In genomic region chr18:37328946-37329719, GRCh38 we compare ENCODE assay signal across 13 cellular contexts.
A peak's percentile ranks its signal among the peaks of the same experiment; 100 is the strongest.
DNase-seq lines count a peak whose midpoint lies in the region; ATAC-seq, FAIRE-seq and TF ChIP-seq lines count a peak whose summit lies in the region.
"Had no signal": no experiment of that assay in that cellular context is flagged by ENCODE, and none has a peak within 500 bp of the region (broad histone marks: within the 10 kb centered on the region; RNA-seq: fewer than 3 reads in every experiment).

No MANE protein-coding gene starts in this region.

- no peak overlapping the region for H4K5ac ChIP-seq in IMR-90 (ENCODE audit: low read depth, low read length)

- no peaks in the 10 kb centered on the region for H4K20me1 ChIP-seq in IMR-90 (ENCODE audit: insufficient read depth, low read length)
- no peaks in the 10 kb centered on the region for H4K20me1 ChIP-seq in HepG2 (ENCODE audit: insufficient read depth, low read length)
- H4K20me1 ChIP-seq in mammary epithelial cell (ENCODE audit: insufficient read depth, low read length): no peaks in the 10 kb centered on the region

- H4K91ac ChIP-seq in IMR-90 (ENCODE audit: insufficient read depth, low read depth, low read length): no peak overlapping the region

- H2AFZ ChIP-seq in IMR-90 (replicated peaks; ENCODE audit: low read length, poor library complexity) (no peak overlapping the region), HepG2 (ENCODE audit: low read length) (no peak overlapping the region), mammary epithelial cell (ENCODE audit: low read depth, low read length) (no peak overlapping the region)

- in situ Hi-C loops in IMR-90 (cut with MboI; ENCODE audit: low sequenced_read_pairs): no loop called here
- in situ Hi-C loops in HepG2 (cut with HindIII; ENCODE audit: extremely low pct_ligation_motif_present, low pct_unique_long_range_greater_than_20kb): no loop called here
- in situ Hi-C loops in mammary epithelial cell (cut with MboI; ENCODE audit: low sequenced_read_pairs in 2 of 2): no loop called here

- no peak overlapping the region for H2BK15ac ChIP-seq in IMR-90 (ENCODE audit: low read depth, low read length)

- no peak for FAIRE-seq in HepG2 (lab: Jason Lieb, UNC)
- FAIRE-seq: GM12878, GM18507 had no signal

- H3K9me3 ChIP-seq in IMR-90 (ENCODE audit: control insufficient read depth, insufficient read depth, low read length) (no peaks in the 10 kb centered on the region), SK-N-MC (ENCODE audit: low read depth, low read length) (no peaks in the 10 kb centered on the region), HepG2 (ENCODE audit: low read length) (no peaks in the 10 kb centered on the region), mammary epithelial cell (replicated peaks; ENCODE audit: insufficient read depth, low read length) (no peaks in the 10 kb centered on the region)

- TF ChIP-seq RAD21 in IMR-90 (IDR thresholded peaks at IDR 0.05; ENCODE audit: low read length): no peak
- no peak for TF ChIP-seq RAD21 in HepG2 (CRISPR knock-in tag; IDR thresholded peaks at IDR 0.05)

- no peak overlapping the region for H3K4me2 ChIP-seq in IMR-90 (ENCODE audit: low read depth, low read length)
- H3K4me2 ChIP-seq in HepG2 (ENCODE audit: low read depth, low read length): no peak overlapping the region
- H3K4me2 ChIP-seq in mammary epithelial cell (ENCODE audit: insufficient read depth, low read depth, low read length): no peak overlapping the region

- no peak overlapping the region for H3K18ac ChIP-seq in IMR-90 (ENCODE audit: low read depth, low read length)

- H3K4me3 ChIP-seq in IMR-90 (ENCODE audit: insufficient read depth, low read depth, low read length) (no peak overlapping the region), SK-N-MC (peak overlapping the region; percentile 72), HepG2 (replicated peaks in 1 of 3; ENCODE audit: insufficient read depth in 1 of 3, low read depth in 2 of 3, low read length in 3 of 3) (no peak overlapping the region), mammary epithelial cell (replicated peaks in 1 of 3; ENCODE audit: insufficient read depth in 1 of 3, low read depth in 2 of 3, low read length in 3 of 3) (no peak overlapping the region)
- H3K4me3 ChIP-seq: GM12878 had no signal

- H3K27ac ChIP-seq in IMR-90 (ENCODE audit: insufficient read depth, low read length): no peak overlapping the region
- H3K27ac ChIP-seq in SK-N-MC: peak overlapping the region; percentile 94
- no peak overlapping the region for H3K27ac ChIP-seq in HepG2 (ENCODE audit: extremely low read length, insufficient read depth, low read length)
- H3K27ac ChIP-seq in mammary epithelial cell (ENCODE audit: insufficient read depth, low read depth, low read length): no peak overlapping the region

- POLR2A ChIA-PET in IMR-90 (lab: Charles Lee; ENCODE audit: unreplicated experiment) (no interaction called here), HepG2 (lab: Yijun Ruan, JAX) (no interaction called here)

- TF ChIP-seq EP300 in HepG2 (IDR thresholded peaks at IDR 0.05; ENCODE audit: low read depth in 2 of 2, low read length in 2 of 2) (no peak), HepG2 (CRISPR knock-in tag; IDR thresholded peaks at IDR 0.05; ENCODE audit: borderline replicate concordance) (no peak)

- H3K79me1 ChIP-seq in IMR-90 (ENCODE audit: low read depth in 1 of 2, low read length in 2 of 2): no peaks in the 10 kb centered on the region

- no peak overlapping the region for H2BK20ac ChIP-seq in IMR-90 (ENCODE audit: low read depth, low read length)

- no peak overlapping the region for H3K14ac ChIP-seq in IMR-90 (replicated peaks; ENCODE audit: low read depth, low read length)

- no peak overlapping the region for H3K4ac ChIP-seq in IMR-90 (ENCODE audit: low read depth, low read length)

- H3K9me1 ChIP-seq in IMR-90 (ENCODE audit: insufficient read depth, low read length): no peaks in the 10 kb centered on the region

- no peak for TF ChIP-seq CTCF in IMR-90 (conservative IDR thresholded peaks at IDR 0.05; ENCODE audit: low read depth, low read length)
- no peak for TF ChIP-seq CTCF in HepG2 (CRISPR knock-in tag; IDR thresholded peaks at IDR 0.05)
- no peak for TF ChIP-seq CTCF in mammary epithelial cell (conservative IDR thresholded peaks at IDR 0.05 in 1 of 2, IDR thresholded peaks at IDR 0.05 in 1 of 2; ENCODE audit: extremely low read depth in 1 of 2, insufficient read depth in 1 of 2, low read depth in 1 of 2, low read length in 2 of 2)

- H2BK120ac ChIP-seq in IMR-90 (ENCODE audit: low read depth, low read length): no peak overlapping the region

- no TSS peak for BruUV-seq in IMR-90 (replicated peaks; lab: Mats Ljungman, UMichigan)
- BruUV-seq in HepG2 (replicated peaks; lab: Mats Ljungman, UMichigan): no TSS peak
- BruUV-seq in mammary epithelial cell (replicated peaks; lab: Mats Ljungman, UMichigan): no TSS peak

- WGBS in IMR-90 (ENCODE audit: extremely low coverage in 2 of 2, insufficient read length in 1 of 2), 2 experiments: 50% methylated on average over 2 of the region's 7 CpGs; no CpG with 5 or more reads in 1 of the 2 experiments
- WGBS in HepG2 (ENCODE audit: low lambda C conversion rate): 30% methylated on average over 2 of the region's 7 CpGs
- WGBS in mammary epithelial cell (ENCODE audit: low coverage, missing lambda C conversion rate): 84% methylated on average over 7 of the region's 7 CpGs

- H3K56ac ChIP-seq in IMR-90 (ENCODE audit: extremely low read depth, insufficient read depth, low read length): no peak overlapping the region

- dilution Hi-C loops in IMR-90 (cut with HindIII; ENCODE audit: low sequenced_read_pairs, unreplicated experiment): no loop called here
- dilution Hi-C loops in mammary epithelial cell (cut with HindIII; ENCODE audit: low sequenced_read_pairs): no loop called here

- H4K8ac ChIP-seq in IMR-90 (ENCODE audit: low read depth in 2 of 2, low read length in 2 of 2): no peak overlapping the region

- DNase-seq in IMR-90: no peak
- peak; percentile 90 for DNase-seq in SK-N-MC (ENCODE audit: low read depth, low spot score)
- no peak for DNase-seq in HepG2 (ENCODE audit: low spot score)
- no peak for DNase-seq in AG08396 (ENCODE audit: low spot score)
- no peak for DNase-seq in kidney tubule cell (ENCODE audit: low spot score)
- no peak for DNase-seq in mammary epithelial cell
- DNase-seq: C1 segment of cervical spinal cord; Calu3; CD4-positive, alpha-beta T cell; DMS79; H9 had no signal

- H3K27me3 ChIP-seq in IMR-90 (ENCODE audit: control insufficient read depth, insufficient read depth, low read length): peaks cover 38% of the 10 kb centered on the region
- peaks cover 3 to 26% of the 10 kb centered on the region in 2 experiments; a peak in 4 of 5 replicates for H3K27me3 ChIP-seq in HepG2 (ENCODE audit: control insufficient read depth in 1 of 2, insufficient read depth in 2 of 2, low read length in 2 of 2)
- H3K27me3 ChIP-seq in mammary epithelial cell (ENCODE audit: insufficient read depth, low read length): no peaks in the 10 kb centered on the region

- H2AK9ac ChIP-seq in IMR-90 (replicated peaks; ENCODE audit: low read depth, low read length, poor library complexity): no peak overlapping the region

- no peak for ATAC-seq in IMR-90 (ENCODE audit: low read depth)
- peak; percentile 14; the same call in 2 of the 3 replicates for ATAC-seq in HepG2
- ATAC-seq: GM12878 had no signal

- H3K9ac ChIP-seq in IMR-90 (ENCODE audit: low read depth, low read length) (no peak overlapping the region), SK-N-MC (ENCODE audit: insufficient read length) (no peak overlapping the region), HepG2 (ENCODE audit: insufficient read depth, low read depth, low read length) (no peak overlapping the region), mammary epithelial cell (ENCODE audit: insufficient read depth, low read length) (no peak overlapping the region)

- no peak overlapping the region for H2AK5ac ChIP-seq in IMR-90 (ENCODE audit: low read depth, low read length)

- TF ChIP-seq POLR2A in IMR-90 (IDR thresholded peaks at IDR 0.05; ENCODE audit: low read depth, low read length) (no peak), HepG2 (IDR thresholded peaks at IDR 0.05; ENCODE audit: insufficient read depth in 1 of 2, low read depth in 2 of 2, low read length in 2 of 2) (no peak)

- H3K36me3 ChIP-seq in IMR-90 (ENCODE audit: control insufficient read depth, insufficient read depth, low read length): no peaks in the 10 kb centered on the region
- H3K36me3 ChIP-seq in SK-N-MC (ENCODE audit: insufficient read depth, low read length): no peaks in the 10 kb centered on the region
- H3K36me3 ChIP-seq in HepG2 (replicated peaks in 1 of 2; ENCODE audit: control insufficient read depth in 1 of 2, insufficient read depth in 2 of 2, low read length in 2 of 2): no peaks in the 10 kb centered on the region
- no peaks in the 10 kb centered on the region for H3K36me3 ChIP-seq in mammary epithelial cell (ENCODE audit: insufficient read depth, low read length)

- intact Hi-C loops in IMR-90 (cut with micrococcal nuclease) (no loop called here), HepG2 (cut with micrococcal nuclease; ENCODE audit: unreplicated experiment) (no loop called here), mammary epithelial cell (cut with micrococcal nuclease) (no loop called here)

- H2BK5ac ChIP-seq in IMR-90 (ENCODE audit: low read depth, low read length, poor library complexity, severe bottlenecking): no peak overlapping the region

- no peak overlapping the region for H3K23ac ChIP-seq in IMR-90 (ENCODE audit: low read depth, low read length)

- H3K4me1 ChIP-seq in IMR-90 (ENCODE audit: control insufficient read depth, insufficient read depth, low read length) (no peaks in the 10 kb centered on the region), HepG2 (ENCODE audit: insufficient read depth, low read length) (peaks cover 12% of the 10 kb centered on the region), mammary epithelial cell (ENCODE audit: insufficient read depth, low read length) (no peaks in the 10 kb centered on the region)

- H3K79me2 ChIP-seq in HepG2 (ENCODE audit: insufficient read depth, low read length) (no peaks in the 10 kb centered on the region), mammary epithelial cell (ENCODE audit: insufficient read depth, low read length) (no peaks in the 10 kb centered on the region)

- CTCF ChIA-PET in IMR-90 (lab: Yijun Ruan, JAX): no interaction called here
- CTCF ChIA-PET in HepG2 (lab: Yijun Ruan, JAX; ENCODE audit: low intra/inter-chr PET ratio, low total read pairs): no interaction called here
- CTCF ChIA-PET in mammary epithelial cell (lab: Charles Lee; ENCODE audit: low non-redundant PET): no interaction called here

TF ChIP-seq in HepG2, 621 proteins besides CTCF, POLR2A, EP300 and RAD21 (continues in another document):
- TF ChIP-seq MXD1 (CRISPR knock-in tag; IDR thresholded peaks at IDR 0.05) (no peak), MAFF (IDR thresholded peaks at IDR 0.05; ENCODE audit: low read depth, low read length) (peak; percentile 33; the same call in 1 of the 2 replicates), MAFK (conservative IDR thresholded peaks at IDR 0.05 in 1 of 2, IDR thresholded peaks at IDR 0.05 in 1 of 2; ENCODE audit: low read length in 2 of 2) (peak; percentile 50 to 65)
